8 cellular contexts compared by ENCODE assay signal in the genomic region with DNA sequence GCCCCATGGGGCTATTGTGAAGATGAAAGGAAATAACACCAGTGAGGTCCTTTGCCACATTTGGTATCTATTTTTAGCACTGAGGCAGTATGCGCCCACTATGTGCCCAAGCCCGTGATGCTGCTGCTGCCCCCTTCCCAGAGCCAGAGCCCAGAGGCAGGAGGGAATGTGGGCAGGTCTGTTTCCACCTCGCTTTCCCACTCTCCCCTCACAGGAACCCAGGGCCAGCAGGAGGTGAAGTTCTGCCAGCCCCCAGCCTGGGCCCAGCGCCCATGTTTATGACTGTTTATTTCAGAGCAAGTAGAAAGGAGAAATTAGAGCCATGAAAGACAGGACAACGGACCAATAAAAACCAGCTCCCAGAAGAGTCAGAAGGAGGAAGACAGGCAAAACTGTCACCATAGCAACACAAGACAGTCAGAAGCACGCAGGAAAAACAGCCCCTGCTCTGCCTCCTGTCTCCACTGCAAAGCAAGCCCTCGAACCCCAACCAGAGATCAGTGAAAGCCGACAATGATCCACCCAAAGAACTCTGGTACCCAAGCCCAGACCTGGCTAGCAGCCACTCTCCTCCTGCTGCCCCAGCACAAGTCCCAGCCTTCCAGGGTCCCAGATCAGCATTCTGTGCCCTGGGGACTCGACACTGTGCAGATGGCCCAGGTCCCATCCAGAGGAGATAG. TPM values are rescaled to one million over a fixed set of nuclear protein-coding genes. Genes with fewer than 3 reads are reported as not detected.
A peak's percentile ranks its signal among the peaks of the same experiment; 100 is the strongest.
DNase-seq lines count a peak whose midpoint lies in the region; ATAC-seq and TF ChIP-seq lines count a peak whose summit lies in the region.

No MANE protein-coding gene starts in this region.

- H3K4me3 ChIP-seq in epithelial cell of proximal tubule (ENCODE audit: low read depth, low read length) (peak overlapping the region; percentile 77), mucosa of stomach (ENCODE audit: low read length) (peak overlapping the region; percentile 62), vagina (peak overlapping the region; percentile 73 to 84)

- DNase-seq in activated naive CD4-positive, alpha-beta T cell (lab: John Stamatoyannopoulos, UW) = no peak
- DNase-seq in SK-MEL-5 (ENCODE audit: low read depth, low spot score) (peak; percentile 31), epithelial cell of proximal tubule (ENCODE audit: low read depth) (no peak), vagina (ENCODE audit: extremely low spot score in 2 of 2) (peak in 1 of 2 donors; percentile 89)
- no peak for DNase-seq in activated CD8-positive, alpha-beta memory T cell treated with anti-CD3 and anti-CD28 coated beads, Interleukin-2, amount 50 U/mL, for 4 hours

- H3K9me3 Mint-ChIP-seq in activated naive CD4-positive, alpha-beta T cell treated with anti-CD3 and anti-CD28 coated beads, Interleukin-2, amount 50 U/mL, for 24 hours = no peaks in the 10 kb centered on the region

- peak overlapping the region; percentile 81 for H3K4me3 Mint-ChIP-seq in activated naive CD4-positive, alpha-beta T cell treated with anti-CD3 and anti-CD28 coated beads, Interleukin-2, amount 50 U/mL, for 24 hours

- peak overlapping the region; percentile 86 for H3K27ac ChIP-seq in vagina

- TF ChIP-seq CTCF in epithelial cell of proximal tubule (conservative IDR thresholded peaks at IDR 0.05; ENCODE audit: low read depth, low read length) = no peak
- TF ChIP-seq CTCF in vagina (IDR thresholded peaks at IDR 0.05) = no peak

- intact Hi-C loops in vagina (cut with DNase I) = loop anchor here (10.0 kb wide), 1 partner anchor 1091 kb away; a partner anchor contains a TSS

- H3K27me3 Mint-ChIP-seq in activated naive CD4-positive, alpha-beta T cell treated with anti-CD3 and anti-CD28 coated beads, Interleukin-2, amount 50 U/mL, for 24 hours = peaks cover 32% of the 10 kb centered on the region

- peaks cover 11% of the 10 kb centered on the region for H3K4me1 ChIP-seq in mucosa of stomach (ENCODE audit: control insufficient read depth, insufficient read depth, low read length)
- peaks cover 62% of the 10 kb centered on the region for H3K4me1 ChIP-seq in vagina

- H3K27ac Mint-ChIP-seq in activated naive CD4-positive, alpha-beta T cell treated with anti-CD3 and anti-CD28 coated beads, Interleukin-2, amount 50 U/mL, for 24 hours = no peak overlapping the region

- H3K4me1 Mint-ChIP-seq in activated naive CD4-positive, alpha-beta T cell treated with anti-CD3 and anti-CD28 coated beads, Interleukin-2, amount 50 U/mL, for 24 hours = peaks cover 23% of the 10 kb centered on the region

- in situ Hi-C loops in SK-MEL-5 (cut with HindIII; ENCODE audit: low pct_unique_long_range_greater_than_20kb, low sequenced_read_pairs) = no loop called here

- H3K9ac ChIP-seq in mucosa of stomach (ENCODE audit: low read length) = peak overlapping the region; percentile 65

- H3K36me3 ChIP-seq in mucosa of stomach (ENCODE audit: control insufficient read depth, insufficient read depth, low read length) (no peaks in the 10 kb centered on the region), vagina (no peaks in the 10 kb centered on the region)

- TF ChIP-seq POLR2A in vagina (IDR thresholded peaks at IDR 0.05) = no peak

- no peaks in the 10 kb centered on the region for H3K9me3 ChIP-seq in mucosa of stomach (ENCODE audit: control insufficient read depth, low read length)
- H3K9me3 ChIP-seq in vagina = no peaks in the 10 kb centered on the region

- peaks cover 22% of the 10 kb centered on the region for H3K27me3 ChIP-seq in mucosa of stomach (ENCODE audit: control insufficient read depth, insufficient read depth, low read length)
- H3K27me3 ChIP-seq in vagina = no peaks in the 10 kb centered on the region

- ATAC-seq in GM21528 (IDR thresholded peaks at IDR 0.05; ENCODE audit: low FRiP score, unreplicated experiment) = no peak

- no peaks in the 10 kb centered on the region for H3K36me3 Mint-ChIP-seq in activated naive CD4-positive, alpha-beta T cell treated with anti-CD3 and anti-CD28 coated beads, Interleukin-2, amount 50 U/mL, for 24 hours

RNA-seq across cellular contexts. Expression of a gene that starts 1.4 kb away (rescaled TPM):
- total RNA-seq in SK-MEL-5 (2014; rRNA removed; shearing (Covaris generic)) = 0.05 and 0.11 TPM in 2 replicates
- polyA plus RNA-seq in SK-MEL-5 (2015; cell fraction: cytosol; rRNA removed) = 0.08 TPM in 1 of 2 replicates, not detected in the other
- not detected in 2 replicates for polyA plus RNA-seq in SK-MEL-5 (2015; cell fraction: nucleus; rRNA removed)
- total RNA-seq in epithelial cell of proximal tubule (2.0 and 6.1 TPM in 2 replicates), vagina (12.5 TPM)
